In the genomic region with DNA sequence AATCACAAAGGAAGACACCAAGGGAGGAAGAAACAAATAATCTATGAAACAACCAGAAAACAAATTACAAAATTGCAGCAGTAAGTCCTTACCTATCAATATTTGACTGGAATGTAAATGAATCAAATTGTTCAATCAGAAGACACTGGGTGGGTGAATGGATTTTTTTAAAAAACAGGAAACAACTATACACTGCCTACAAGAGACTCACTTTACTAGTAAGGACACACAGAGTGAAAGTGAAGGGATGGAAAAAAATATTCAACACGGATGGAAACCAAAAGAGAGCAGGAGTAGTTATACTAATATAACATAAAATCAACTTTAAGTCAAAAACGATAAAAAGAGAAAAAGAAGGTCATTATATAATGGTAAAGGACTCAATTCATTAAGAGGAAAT, we compare ENCODE assay signal across 26 cellular contexts. TPM values are rescaled to one million over a fixed set of nuclear protein-coding genes. Genes with fewer than 3 reads are reported as not detected.
"Had no signal": no experiment of that assay in that cellular context is flagged by ENCODE, and none has a peak within 500 bp of the region (broad histone marks: within the 10 kb centered on the region; RNA-seq: fewer than 3 reads in every experiment).

No MANE protein-coding gene starts in this region.

- H3K9me3 ChIP-seq: SJSA1 had no signal

- H3K4me2 ChIP-seq: KMS-11 had no signal

- H3K4me1 Mint-ChIP-seq: IgD-negative memory B cell had no signal

- H3K4me3 Mint-ChIP-seq: IgD-negative memory B cell had no signal

- H3K27ac ChIP-seq: HL-60, KMS-11, SJSA1, SK-N-MC had no signal

- H3K4me1 ChIP-seq: SJSA1 had no signal

- H3K36me3 ChIP-seq: SJSA1 had no signal

- H3K27ac Mint-ChIP-seq: IgD-negative memory B cell had no signal

- H3K27me3 ChIP-seq: SJSA1 had no signal

- FAIRE-seq: HTR-8/SVneo, K562, RCC 7860 had no signal

- H3K4me3 ChIP-seq: K562, SJSA1, SK-N-MC had no signal

- ATAC-seq: K562 had no signal

- H3K9ac ChIP-seq: KMS-11 had no signal

- DNase-seq: Kasumi-1, MM.1S, NCI-H1092 treated with DMSO at 0.1 percent for 48 hours, NCI-H1436, NCI-H187, NCI-H2029, NCI-H2081 treated with DMSO at 0.1 percent for 48 hours, NCI-H2171, NCI-H226, NCI-H446, NCI-H510A, NCI-H524 treated with DMSO at 0.1 percent for 48 hours, NCI-H69, NCI-H774, Right ventricle myocardium superior, RPMI8226, SIG-M5 had no signal

RNA-seq across cellular contexts. Expression of a gene that starts 6.4 kb away (rescaled TPM):
- total RNA-seq: M059J, Right ventricle myocardium superior, SJSA1 had no signal
